24 cellular contexts compared by ENCODE assay signal in genomic region chr18:24475926-24476589, GRCh38. TPM values are rescaled to one million over a fixed set of nuclear protein-coding genes. Genes with fewer than 3 reads are reported as not detected.
DNase-seq lines count a peak whose midpoint lies in the region; ATAC-seq and TF ChIP-seq lines count a peak whose summit lies in the region.
"Had no signal": no experiment of that assay in that cellular context is flagged by ENCODE, and none has a peak within 500 bp of the region (broad histone marks: within the 10 kb centered on the region; RNA-seq: fewer than 3 reads in every experiment).

No MANE protein-coding gene starts in this region.

- no peak overlapping the region for H2AK9ac ChIP-seq in IMR-90 (replicated peaks; ENCODE audit: low read depth, low read length, poor library complexity)

- no peak overlapping the region for H3K27ac ChIP-seq in IMR-90 (ENCODE audit: insufficient read depth, low read length)
- H3K27ac ChIP-seq: BLaER1 treated with 17β-estradiol and CSF1 and Interleukin-3, amounts not matched to agents 10 nM and 100 nM had no signal

- intact Hi-C loops in IMR-90 (cut with micrococcal nuclease), result no loop called here
- intact Hi-C loops in left colon (cut with DNase I, micrococcal nuclease), result no loop called here

- H4K20me1 ChIP-seq in IMR-90 (ENCODE audit: insufficient read depth, low read length), result no peaks in the 10 kb centered on the region
- H4K20me1 ChIP-seq: BLaER1 treated with 17β-estradiol and CSF1 and Interleukin-3, amounts not matched to agents 10 nM and 100 nM had no signal

- no peak overlapping the region for H2AK5ac ChIP-seq in IMR-90 (ENCODE audit: low read depth, low read length)

- no peak overlapping the region for H3K18ac ChIP-seq in IMR-90 (ENCODE audit: low read depth, low read length)

- no peak overlapping the region for H2BK5ac ChIP-seq in IMR-90 (ENCODE audit: low read depth, low read length, poor library complexity, severe bottlenecking)

- no peak overlapping the region for H3K23ac ChIP-seq in IMR-90 (ENCODE audit: low read depth, low read length)

- H4K91ac ChIP-seq in IMR-90 (ENCODE audit: insufficient read depth, low read depth, low read length), result no peak overlapping the region

- TF ChIP-seq RAD21 in IMR-90 (IDR thresholded peaks at IDR 0.05; ENCODE audit: low read length), result no peak

- H3K4me1 Mint-ChIP-seq in activated T-cell treated with anti-CD3 and anti-CD28 coated beads, Interleukin-2, amount 50 U/mL, for 72 hours (ENCODE audit: low read depth), result peaks cover 5% of the 10 kb centered on the region
- peaks cover 7% of the 10 kb centered on the region for H3K4me1 Mint-ChIP-seq in activated T-helper 17 cell treated with anti-CD3 and anti-CD28 coated beads, Interleukin-2, amount 50 U/mL, for 72 hours

- CTCF ChIA-PET in IMR-90 (lab: Yijun Ruan, JAX) (interaction anchor here (2.2 kb wide), 1 partner anchor 12 kb away, joined by 7 read pairs; no protein-coding TSS in a partner anchor), HEK293T (lab: Yijun Ruan, JAX) (no interaction called here)

- no peak overlapping the region for H2BK20ac ChIP-seq in IMR-90 (ENCODE audit: low read depth, low read length)

- ATAC-seq in activated T-cell treated with anti-CD3 and anti-CD28 coated beads, Interleukin-2, amount 50 U/mL, for 72 hours (replicated peaks in 1 of 2), result peak; percentile 35 to 40
- ATAC-seq in IMR-90 (ENCODE audit: low read depth) (no peak), left colon (no peak)
- ATAC-seq in activated T-helper 17 cell treated with anti-CD3 and anti-CD28 coated beads, Interleukin-2, amount 50 U/mL, for 72 hours (replicated peaks), result peak; percentile 58
- ATAC-seq: CD8-positive, alpha-beta T cell; GM12878; PC-3 had no signal

- H2AFZ ChIP-seq in IMR-90 (replicated peaks; ENCODE audit: low read length, poor library complexity), result no peak overlapping the region

- TF ChIP-seq POLR2A in IMR-90 (IDR thresholded peaks at IDR 0.05; ENCODE audit: low read depth, low read length), result no peak

- no peaks in the 10 kb centered on the region for H3K36me3 ChIP-seq in IMR-90 (ENCODE audit: control insufficient read depth, insufficient read depth, low read length)
- H3K36me3 ChIP-seq: BLaER1 treated with 17β-estradiol and CSF1 and Interleukin-3, amounts not matched to agents 10 nM and 100 nM had no signal

- H3K4me3 ChIP-seq in IMR-90 (ENCODE audit: insufficient read depth, low read depth, low read length), result no peak overlapping the region
- H3K4me3 ChIP-seq: BLaER1 treated with 17β-estradiol and CSF1 and Interleukin-3, amounts not matched to agents 10 nM and 100 nM; GM12878 had no signal

- no peak overlapping the region for H4K8ac ChIP-seq in IMR-90 (ENCODE audit: low read depth in 2 of 2, low read length in 2 of 2)

- BruUV-seq in IMR-90 (replicated peaks; lab: Mats Ljungman, UMichigan), result no TSS peak

- no CpG with 5 or more reads among the region's 6 CpGs for WGBS in IMR-90 (ENCODE audit: extremely low coverage in 2 of 2, insufficient read length in 1 of 2), 2 experiments

- no peak for TF ChIP-seq CTCF in IMR-90 (conservative IDR thresholded peaks at IDR 0.05; ENCODE audit: low read depth, low read length)

- no peak overlapping the region for H3K4me2 ChIP-seq in IMR-90 (ENCODE audit: low read depth, low read length)
- H3K4me2 ChIP-seq: BLaER1 treated with 17β-estradiol and CSF1 and Interleukin-3, amounts not matched to agents 10 nM and 100 nM; SK-N-SH had no signal

- dilution Hi-C loops in IMR-90 (cut with HindIII; ENCODE audit: low sequenced_read_pairs, unreplicated experiment), result no loop called here

- peaks cover 2% of the 10 kb centered on the region in 2 donors for H3K9me3 Mint-ChIP-seq in activated T-cell treated with anti-CD3 and anti-CD28 coated beads, Interleukin-2, amount 50 U/mL, for 72 hours
- no peaks in the 10 kb centered on the region for H3K9me3 Mint-ChIP-seq in activated T-helper 17 cell treated with anti-CD3 and anti-CD28 coated beads, Interleukin-2, amount 50 U/mL, for 72 hours
- H3K9me3 Mint-ChIP-seq: CD8-positive, alpha-beta T cell had no signal

- peaks cover 2 to 3% of the 10 kb centered on the region in 2 donors for H3K36me3 Mint-ChIP-seq in activated T-cell treated with anti-CD3 and anti-CD28 coated beads, Interleukin-2, amount 50 U/mL, for 72 hours (ENCODE audit: insufficient read depth in 2 of 2)
- peaks cover 23% of the 10 kb centered on the region for H3K36me3 Mint-ChIP-seq in activated T-helper 17 cell treated with anti-CD3 and anti-CD28 coated beads, Interleukin-2, amount 50 U/mL, for 72 hours (ENCODE audit: low read depth)
- H3K36me3 Mint-ChIP-seq: CD8-positive, alpha-beta T cell had no signal

- in situ Hi-C loops in IMR-90 (cut with MboI; ENCODE audit: low sequenced_read_pairs), result no loop called here

- POLR2A ChIA-PET in IMR-90 (lab: Charles Lee; ENCODE audit: unreplicated experiment) (no interaction called here), HEK293T (lab: Yijun Ruan, JAX) (no interaction called here)

- no peak overlapping the region for H4K5ac ChIP-seq in IMR-90 (ENCODE audit: low read depth, low read length)

- no peaks in the 10 kb centered on the region for H3K4me1 ChIP-seq in IMR-90 (ENCODE audit: control insufficient read depth, insufficient read depth, low read length)
- H3K4me1 ChIP-seq: BLaER1 treated with 17β-estradiol and CSF1 and Interleukin-3, amounts not matched to agents 10 nM and 100 nM; Caco-2 had no signal

- H3K9me1 ChIP-seq in IMR-90 (ENCODE audit: insufficient read depth, low read length), result no peaks in the 10 kb centered on the region

- no peak overlapping the region for H3K56ac ChIP-seq in IMR-90 (ENCODE audit: extremely low read depth, insufficient read depth, low read length)

- H3K9me3 ChIP-seq in IMR-90 (ENCODE audit: control insufficient read depth, insufficient read depth, low read length), result no peaks in the 10 kb centered on the region
- H3K9me3 ChIP-seq: Caco-2, SK-N-SH had no signal

- no peak overlapping the region for H2BK15ac ChIP-seq in IMR-90 (ENCODE audit: low read depth, low read length)

- H3K4me3 Mint-ChIP-seq in activated T-cell treated with anti-CD3 and anti-CD28 coated beads, Interleukin-2, amount 50 U/mL, for 72 hours, result no peak overlapping the region
- H3K4me3 Mint-ChIP-seq in activated T-helper 17 cell treated with anti-CD3 and anti-CD28 coated beads, Interleukin-2, amount 50 U/mL, for 72 hours, result no peak overlapping the region
- H3K4me3 Mint-ChIP-seq: CD8-positive, alpha-beta T cell had no signal

- H3K27me3 Mint-ChIP-seq in activated T-cell treated with anti-CD3 and anti-CD28 coated beads, Interleukin-2, amount 50 U/mL, for 72 hours (ENCODE audit: low read depth), result peaks cover 50% of the 10 kb centered on the region
- H3K27me3 Mint-ChIP-seq in activated T-helper 17 cell treated with anti-CD3 and anti-CD28 coated beads, Interleukin-2, amount 50 U/mL, for 72 hours, result no peaks in the 10 kb centered on the region

- no peak overlapping the region for H3K4ac ChIP-seq in IMR-90 (ENCODE audit: low read depth, low read length)

- H2BK120ac ChIP-seq in IMR-90 (ENCODE audit: low read depth, low read length), result no peak overlapping the region

- H3K14ac ChIP-seq in IMR-90 (replicated peaks; ENCODE audit: low read depth, low read length), result no peak overlapping the region

- peaks cover 13% of the 10 kb centered on the region for H3K27me3 ChIP-seq in IMR-90 (ENCODE audit: control insufficient read depth, insufficient read depth, low read length)
- H3K27me3 ChIP-seq: BLaER1 treated with 17β-estradiol and CSF1 and Interleukin-3, amounts not matched to agents 10 nM and 100 nM had no signal

- no peak overlapping the region for H3K27ac Mint-ChIP-seq in activated T-cell treated with anti-CD3 and anti-CD28 coated beads, Interleukin-2, amount 50 U/mL, for 72 hours
- H3K27ac Mint-ChIP-seq in activated T-helper 17 cell treated with anti-CD3 and anti-CD28 coated beads, Interleukin-2, amount 50 U/mL, for 72 hours, result no peak overlapping the region
- H3K27ac Mint-ChIP-seq: CD8-positive, alpha-beta T cell had no signal

- no peaks in the 10 kb centered on the region for H3K79me1 ChIP-seq in IMR-90 (ENCODE audit: low read depth in 1 of 2, low read length in 2 of 2)

- H3K9ac ChIP-seq in IMR-90 (ENCODE audit: low read depth, low read length), result no peak overlapping the region
- H3K9ac ChIP-seq: BLaER1 treated with 17β-estradiol and CSF1 and Interleukin-3, amounts not matched to agents 10 nM and 100 nM; SK-N-SH had no signal

- DNase-seq in activated T-cell treated with anti-CD3 and anti-CD28 coated beads, Interleukin-2, amount 50 U/mL, for 72 hours, result no peak
- DNase-seq in activated T-cell treated with anti-CD3 and anti-CD28 coated beads, Interleukin-2, amount 50 U/mL, for 1 hour, result no peak
- DNase-seq in IMR-90 (no peak), left colon (no peak), HCEC 1CT (no peak), HEK293T (ENCODE audit: extremely low spot score) (no peak)
- DNase-seq: AML-193; Caco-2; CD8-positive, alpha-beta T cell; EL; GDM1; Kasumi-1; NCI-H2029; NCI-H446; NCI-H524 treated with DMSO at 0.1 percent for 48 hours; NCI-H774; NK-92 treated with Interleukin-12 subunit alpha and Interleukin-12 subunit beta, amount 100 ng/mL, for 24 hours; PC-3; SK-N-SH; SW 1271 had no signal

TF ChIP-seq in IMR-90, 13 proteins besides CTCF, POLR2A, EP300 and RAD21:
- TF ChIP-seq NFE2L2 (IDR thresholded peaks at IDR 0.05; ENCODE audit: low read depth, low read length) (no peak), CEBPB (IDR thresholded peaks at IDR 0.05; ENCODE audit: low read depth, low read length) (peak; percentile 29; the same call in 1 of the 2 replicates)

TF ChIP-seq in HEK293T, 16 proteins besides CTCF, POLR2A, EP300 and RAD21 (continues in another document):
- TF ChIP-seq SP1 (IDR thresholded peaks at IDR 0.05), result no peak
- TF ChIP-seq HDGF (IDR thresholded peaks at IDR 0.05; ENCODE audit: borderline replicate concordance), result no peak
- no peak for TF ChIP-seq CTBP1 (IDR thresholded peaks at IDR 0.05; ENCODE audit: borderline replicate concordance)
- no peak for TF ChIP-seq FOXM1 (IDR thresholded peaks at IDR 0.05; ENCODE audit: borderline replicate concordance)
- TF ChIP-seq NFRKB (IDR thresholded peaks at IDR 0.05), result no peak

RNA-seq across cellular contexts. Expression of gene HRH4, which starts 15.6 kb away (rescaled TPM):
- total RNA-seq in activated T-cell treated with anti-CD3 and anti-CD28 coated beads, Interleukin-2, amount 50 U/mL, for 72 hours, result under 1 TPM; 0.10 to 0.16 TPM
- total RNA-seq in IMR-90 (2012; rRNA removed), result not detected in 2 replicates
- not detected in 2 replicates for polyA plus RNA-seq in IMR-90 (2012; rRNA removed)
- not detected in 2 replicates for polyA plus RNA-seq in IMR-90 (2012; cell fraction: cytosol; rRNA removed)
- polyA plus RNA-seq in IMR-90 (2012; cell fraction: nucleus; rRNA removed; ENCODE audit: low replicate concordance), result 0.03 TPM in 1 of 2 replicates, not detected in the other
- total RNA-seq in activated T-helper 17 cell treated with anti-CD3 and anti-CD28 coated beads, Interleukin-2, amount 50 U/mL, for 72 hours, result 1 to 10 TPM; 2.2 to 3.8 TPM
- total RNA-seq in left colon, result under 1 TPM; 0.11 to 0.12 TPM
- total RNA-seq: Caco-2; CD8-positive, alpha-beta T cell; GM12878; M059J; PC-3 had no signal
- polyA plus RNA-seq: GM12878, SK-N-SH had no signal

RNA-seq across cellular contexts. Expression of gene IMPACT, which starts 49.6 kb away (rescaled TPM):
- total RNA-seq in activated T-cell treated with anti-CD3 and anti-CD28 coated beads, Interleukin-2, amount 50 U/mL, for 72 hours, result 10 to 100 TPM; 19.0 to 27.6 TPM
- total RNA-seq in IMR-90 (2012; rRNA removed) (11.8 and 26.4 TPM in 2 replicates), left colon (10 to 100 TPM; 21.7 to 30.8 TPM)
- 10.4 and 13.8 TPM in 2 replicates for polyA plus RNA-seq in IMR-90 (2012; rRNA removed)
- 2.1 and 3.2 TPM in 2 replicates for polyA plus RNA-seq in IMR-90 (2012; cell fraction: cytosol; rRNA removed)
- polyA plus RNA-seq in IMR-90 (2012; cell fraction: nucleus; rRNA removed; ENCODE audit: low replicate concordance), result 3.1 and 10.1 TPM in 2 replicates
- 10 to 100 TPM in 1 of 2 donors, 1 to 10 TPM in 1; 8.9 to 13.0 TPM for total RNA-seq in activated T-helper 17 cell treated with anti-CD3 and anti-CD28 coated beads, Interleukin-2, amount 50 U/mL, for 72 hours

Comparison
In these comparisons a context has a peak if more than half of its experiments do, and no peak if none do; other contexts are left out.
1. ATAC-seq: peak in activated T-cell treated with anti-CD3 and anti-CD28 coated beads, Interleukin-2, amount 50 U/mL, for 72 hours (2 of 2) and activated T-helper 17 cell treated with anti-CD3 and anti-CD28 coated beads, Interleukin-2, amount 50 U/mL, for 72 hours (single experiment); none in IMR-90 (single experiment) and left colon (single experiment).